Comparison of ENCODE assay signal across 9 cellular contexts in genomic region chr2:68368657-68369339, GRCh38. TPM values are rescaled to one million over a fixed set of nuclear protein-coding genes. Genes with fewer than 3 reads are reported as not detected.
DNase-seq lines count a peak whose midpoint lies in the region; ATAC-seq and TF ChIP-seq lines count a peak whose summit lies in the region.
"Had no signal": no experiment of that assay in that cellular context is flagged by ENCODE, and none has a peak within 500 bp of the region (broad histone marks: within the 10 kb centered on the region; RNA-seq: fewer than 3 reads in every experiment).

No MANE protein-coding gene starts in this region.

- DNase-seq in DMS79 (lab: John Stamatoyannopoulos, UW) = peak; percentile 69
- DNase-seq in MG63 = peak; percentile 86
- DNase-seq in NAMALWA (ENCODE audit: low spot score) = no peak
- no peak for DNase-seq in stomach

- H3K9me3 ChIP-seq in MG63 = no peaks in the 10 kb centered on the region
- H3K9me3 ChIP-seq in ectodermal cell (ENCODE audit: control insufficient read depth, low read length) = no peaks in the 10 kb centered on the region
- H3K9me3 ChIP-seq in neuron (ENCODE audit: low read length) = no peaks in the 10 kb centered on the region
- H3K9me3 ChIP-seq in stomach = no peaks in the 10 kb centered on the region

- no peak for TF ChIP-seq EP300 in stomach (IDR thresholded peaks at IDR 0.05)

- no peak for TF ChIP-seq POLR2A in stomach (IDR thresholded peaks at IDR 0.05)

- TF ChIP-seq CTCF in stomach (IDR thresholded peaks at IDR 0.05) = no peak

- H3K4me1 ChIP-seq in ectodermal cell (ENCODE audit: control insufficient read depth, insufficient read depth, low read length) = no peaks in the 10 kb centered on the region
- peaks cover 18% of the 10 kb centered on the region for H3K4me1 ChIP-seq in neuron (ENCODE audit: insufficient read depth, low read length)
- H3K4me1 ChIP-seq in stomach = peaks cover 0 to 14% (median 0%) of the 10 kb centered on the region in 4 donors

- H3K4me3 ChIP-seq in MG63 (no peak overlapping the region), ectodermal cell (ENCODE audit: insufficient read depth, low read depth, low read length) (no peak overlapping the region), neuron (ENCODE audit: low read length) (peak overlapping the region; percentile 1), stomach (peak overlapping the region in 1 of 4 donors; percentile 12)

- H3K27ac ChIP-seq in ectodermal cell (ENCODE audit: insufficient read depth, low read depth, low read length, poor library complexity, severe bottlenecking) (peak overlapping the region; percentile 38), stomach (peak overlapping the region in 1 of 5 donors; percentile 60)

- intact Hi-C loops in stomach (cut with DNase I; ENCODE audit: low total_unique reads) = no loop called here

- ATAC-seq in HG03097 (IDR thresholded peaks at IDR 0.05; ENCODE audit: low FRiP score, unreplicated experiment) (no peak), HG03439 (IDR thresholded peaks at IDR 0.05; ENCODE audit: unreplicated experiment) (no peak)

- WGBS in ectodermal cell, 2 experiments = 79 to 84% methylated on average over 6 to 7 of the region's 7 CpGs
- WGBS in stomach, 5 donors = 57 to 75% (median 69%) methylated on average over 7 of the region's 7 CpGs

- H3K36me3 ChIP-seq in MG63 (no peaks in the 10 kb centered on the region), ectodermal cell (ENCODE audit: control insufficient read depth, insufficient read depth, low read length) (no peaks in the 10 kb centered on the region), neuron (ENCODE audit: insufficient read depth, low read length) (no peaks in the 10 kb centered on the region), stomach (no peaks in the 10 kb centered on the region)

- H3K27me3 ChIP-seq in MG63 (no peaks in the 10 kb centered on the region; the same call in 1 of the 2 replicates), ectodermal cell (ENCODE audit: control insufficient read depth, insufficient read depth, low read length, poor library complexity, severe bottlenecking) (no peaks in the 10 kb centered on the region), neuron (ENCODE audit: insufficient read depth, low read length) (no peaks in the 10 kb centered on the region), stomach (no peaks in the 10 kb centered on the region)

- H2AFZ ChIP-seq in neuron (ENCODE audit: low read depth, low read length) = peak overlapping the region; percentile 92

RNA-seq across cellular contexts. Expression of gene PLEK, which starts 3.7 kb away (rescaled TPM):
- total RNA-seq in MG63 (2014; rRNA removed; shearing (Covaris generic); ENCODE audit: low replicate concordance) = not detected in 2 replicates
- not detected for polyA plus RNA-seq in ectodermal cell (2013, experiment 1 of 4)
- polyA plus RNA-seq in ectodermal cell (2013, experiment 2 of 4) = not detected
- not detected for polyA plus RNA-seq in ectodermal cell (2013, experiment 3 of 4)
- polyA plus RNA-seq in ectodermal cell (2013, experiment 4 of 4) = not detected
- 10 to 100 TPM in 1 of 5 donors, 1 to 10 TPM in 3, under 1 TPM in 1; 0.45 to 13.2 (median 2.6) TPM for total RNA-seq in stomach
- polyA plus RNA-seq in stomach = 10 to 100 TPM in 1 of 3 donors, 1 to 10 TPM in 2; 3.8 to 18.1 (median 5.5) TPM
- total RNA-seq: NCI-H460 had no signal

RNA-seq across cellular contexts. Expression of gene CNRIP1, which starts 49.0 kb away (rescaled TPM):
- 28.5 and 33.4 TPM in 2 replicates for total RNA-seq in MG63 (2014; rRNA removed; shearing (Covaris generic); ENCODE audit: low replicate concordance)
- 9.3 TPM for polyA plus RNA-seq in ectodermal cell (2013, experiment 1 of 4)
- 7.4 TPM for polyA plus RNA-seq in ectodermal cell (2013, experiment 2 of 4)
- 5.1 TPM for polyA plus RNA-seq in ectodermal cell (2013, experiment 3 of 4)
- 5.1 TPM for polyA plus RNA-seq in ectodermal cell (2013, experiment 4 of 4)
- 100 to 1,000 TPM in 1 of 5 donors, 10 to 100 TPM in 2, 1 to 10 TPM in 1, not detected in 1; 6.2 to 107 (median 19.2) TPM for total RNA-seq in stomach
- polyA plus RNA-seq in stomach = 10 to 100 TPM in 2 of 3 donors, 1 to 10 TPM in 1; 8.3 to 28.0 (median 21.4) TPM

Comparison
In these comparisons a context has a peak if more than half of its experiments do, and no peak if none do; other contexts are left out.
1. DNase-seq: peak in DMS79 (single experiment) and MG63 (single experiment); none in NAMALWA (single experiment) and stomach (single experiment).